ENCODE assay signal across 15 cellular contexts in genomic region chrX:43666301-43666912, GRCh38.
"Had no signal": no experiment of that assay in that cellular context is flagged by ENCODE, and none has a peak within 500 bp of the region (broad histone marks: within the 10 kb centered on the region; RNA-seq: fewer than 3 reads in every experiment).

No MANE protein-coding gene starts in this region.

- H3K27ac Mint-ChIP-seq: activated CD4-positive, alpha-beta memory T cell treated with anti-CD3 and anti-CD28 coated beads for 36 hours; natural killer cell; type B pancreatic cell had no signal

- H3K9me3 Mint-ChIP-seq: activated CD4-positive, alpha-beta memory T cell treated with anti-CD3 and anti-CD28 coated beads for 36 hours; natural killer cell; type B pancreatic cell had no signal

- FAIRE-seq: islet of Langerhans, small intestine had no signal

- ATAC-seq: mucosa of descending colon, natural killer cell had no signal

- DNase-seq: activated CD4-positive, alpha-beta memory T cell treated with anti-CD3 and anti-CD28 coated beads for 36 hours; activated effector memory CD4-positive, alpha-beta T cell treated with anti-CD3 and anti-CD28 coated beads, Interleukin-2, amount 50 U/mL, for 16 hours; caudate nucleus; colonic mucosa; effector CD4-positive, alpha-beta T cell; foreskin melanocyte; head of caudate nucleus; mammary epithelial cell; mucosa of descending colon; natural killer cell; posterior cingulate gyrus; small intestine; T-helper 1 cell had no signal

- H3K4me1 Mint-ChIP-seq: natural killer cell had no signal

- H3K4me1 ChIP-seq: colonic mucosa had no signal

- H3K9me3 ChIP-seq: colonic mucosa, mucosa of descending colon had no signal

- H3K27ac ChIP-seq: colonic mucosa had no signal

- H3K27me3 ChIP-seq: colonic mucosa had no signal

- H3K27me3 Mint-ChIP-seq: activated CD4-positive, alpha-beta memory T cell treated with anti-CD3 and anti-CD28 coated beads for 36 hours; type B pancreatic cell had no signal

- H3K36me3 Mint-ChIP-seq: activated CD4-positive, alpha-beta memory T cell treated with anti-CD3 and anti-CD28 coated beads for 36 hours; type B pancreatic cell had no signal

- H3K36me3 ChIP-seq: colonic mucosa had no signal

- H3K4me3 Mint-ChIP-seq: activated CD4-positive, alpha-beta memory T cell treated with anti-CD3 and anti-CD28 coated beads for 36 hours; natural killer cell; type B pancreatic cell had no signal

- H3K4me3 ChIP-seq: colonic mucosa, mucosa of descending colon had no signal
